ENCODE assay signal across 26 cellular contexts in genomic region chr1:231939118-231939517, GRCh38.
"Had no signal": no experiment of that assay in that cellular context is flagged by ENCODE, and none has a peak within 500 bp of the region (broad histone marks: within the 10 kb centered on the region; RNA-seq: fewer than 3 reads in every experiment).

No MANE protein-coding gene starts in this region.

- H3K36me3 ChIP-seq: stomach, suprapubic skin, thoracic aorta, thyroid gland, transverse colon, upper lobe of left lung, upper lobe of right lung, uterus, vagina had no signal

- H3K9me3 ChIP-seq: stomach, suprapubic skin, testis, thoracic aorta, thyroid gland, tibial nerve, transverse colon, upper lobe of left lung, upper lobe of right lung, uterus, vagina had no signal

- ATAC-seq: stimulated activated effector memory CD8-positive, alpha-beta T cell treated with anti-CD3 and anti-CD28 coated beads, Interleukin-12 subunit alpha, Interleukin-12 subunit beta, amount 100 ng/mL, for 72 hours; stimulated activated memory B cell treated with anti-CD40 and anti-IgM and Interleukin-4, amounts not matched to agents 10 μg/mL and 1 μg/mL and 100 μg/mL, for 72 hours; stimulated activated naive B cell treated with anti-CD40 and anti-IgM and Interleukin-4, amounts not matched to agents 10 μg/mL and 1 μg/mL and 100 μg/mL, for 72 hours; stimulated activated naive CD8-positive, alpha-beta T cell treated with anti-CD3 and anti-CD28 coated beads, Interleukin-15, amount 100 ng/mL, for 72 hours; stimulated activated naive CD8-positive, alpha-beta T cell treated with anti-CD3 and anti-CD28 coated beads, Interleukin-15, Interleukin-2, amounts not matched to agents 100 U/mL and 50 U/mL, for 24 hours; upper lobe of right lung had no signal

- H3K27ac ChIP-seq: stomach, suprapubic skin, testis, thoracic aorta, thyroid gland, tibial nerve, transverse colon, upper lobe of left lung, upper lobe of right lung, uterus, vagina had no signal

- DNase-seq: stimulated activated CD4-positive, alpha-beta T cell treated with anti-CD3 and anti-CD28 coated beads, Interleukin-2, amount 100 ng/mL, for 48 hours; stimulated activated CD4-positive, alpha-beta T cell treated with anti-CD3 and anti-CD28 coated beads, Interleukin-4, amount 100 ng/mL, for 1 hour; stimulated activated CD4-positive, alpha-beta T cell treated with anti-CD3 and anti-CD28 coated beads, Interleukin-4, amount 100 ng/mL, for 24 hours; stimulated activated CD4-positive, alpha-beta T cell treated with anti-CD3 and anti-CD28 coated beads, Interleukin-4, amount 100 ng/mL, for 4 hours; stimulated activated CD8-positive, alpha-beta memory T cell treated with anti-CD3 and anti-CD28 coated beads, Interleukin-4, amount 100 ng/mL, for 48 hours; stimulated activated naive B cell treated with anti-CD40 and anti-IgM and Interleukin-4, amounts not matched to agents 10 μg/mL and 1 μg/mL and 100 μg/mL, for 72 hours; stimulated activated naive CD4-positive, alpha-beta T cell; stimulated activated naive CD4-positive, alpha-beta T cell treated with Interleukin-2 at 50 U/mL for 16 hours; stimulated activated naive CD8-positive, alpha-beta T cell treated with anti-CD3 and anti-CD28 coated beads, Interleukin-15, amount 100 ng/mL, for 72 hours; stimulated activated naive CD8-positive, alpha-beta T cell treated with anti-CD3 and anti-CD28 coated beads, Interleukin-15, Interleukin-2, amounts not matched to agents 100 U/mL and 50 U/mL, for 24 hours; stomach; substantia nigra; testis; thyroid gland; transverse colon; trophoblast cell; upper lobe of left lung; upper lobe of right lung; uterus had no signal

- H3K4me3 ChIP-seq: stomach, suprapubic skin, testis, thoracic aorta, thyroid gland, tibial nerve, transverse colon, upper lobe of left lung, upper lobe of right lung, uterus, vagina had no signal

- H3K27me3 ChIP-seq: suprapubic skin, testis, thyroid gland, tibial nerve, transverse colon, upper lobe of left lung, upper lobe of right lung, uterus, vagina had no signal

- FAIRE-seq: urothelium cell line had no signal
